In genomic region chr10:75180592-75180991, GRCh38 we compare ENCODE assay signal across 2 cellular contexts.
TF ChIP-seq lines count a peak whose summit lies in the region.

No MANE protein-coding gene starts in this region.

TF ChIP-seq in liver, 16 proteins besides CTCF, POLR2A, EP300 and RAD21:
- TF ChIP-seq FOXA2 (IDR thresholded peaks at IDR 0.05) (no peak), NR2F2 (IDR thresholded peaks at IDR 0.05) (no peak), JUND (IDR thresholded peaks at IDR 0.05) (peak; percentile 20 to 55)

TF ChIP-seq in HepG2, 621 proteins besides CTCF, POLR2A, EP300 and RAD21:
- TF ChIP-seq ZFP36L2 (CRISPR knock-in tag; IDR thresholded peaks at IDR 0.05) (no peak), ZBTB46 (CRISPR knock-in tag; IDR thresholded peaks at IDR 0.05; ENCODE audit: borderline replicate concordance) (no peak), PRPF4 (IDR thresholded peaks at IDR 0.05; ENCODE audit: low read depth, low read length, poor library complexity, severe bottlenecking) (no peak), TEAD3 (CRISPR knock-in tag; optimal IDR thresholded peaks at IDR 0.05; ENCODE audit: borderline replicate concordance) (no peak), GLMP (CRISPR knock-in tag; IDR thresholded peaks at IDR 0.05; ENCODE audit: borderline replicate concordance) (no peak), ZNF331 (CRISPR knock-in tag; IDR thresholded peaks at IDR 0.05) (no peak)
TF ChIP-seq in HepG2: peak in this region for 0.
